Comparison of ENCODE assay signal across 23 cellular contexts in genomic region chr20:5670874-5671273, GRCh38.
DNase-seq lines count a peak whose midpoint lies in the region; ATAC-seq, FAIRE-seq and TF ChIP-seq lines count a peak whose summit lies in the region.
"Had no signal": no experiment of that assay in that cellular context is flagged by ENCODE, and none has a peak within 500 bp of the region (broad histone marks: within the 10 kb centered on the region; RNA-seq: fewer than 3 reads in every experiment).

No MANE protein-coding gene starts in this region.

- no peak for TF ChIP-seq CTCF in HepG2 (CRISPR knock-in tag; IDR thresholded peaks at IDR 0.05)
- no peak for TF ChIP-seq CTCF in right lobe of liver (IDR thresholded peaks at IDR 0.05)
- no peak for TF ChIP-seq CTCF in neutrophil (IDR thresholded peaks at IDR 0.05)
- TF ChIP-seq CTCF in uterus (IDR thresholded peaks at IDR 0.05): no peak

- intact Hi-C loops in HepG2 (cut with micrococcal nuclease; ENCODE audit: unreplicated experiment) (no loop called here), right lobe of liver (cut with DNase I) (no loop called here), uterus (cut with DNase I; ENCODE audit: low total_unique reads) (no loop called here)

- no peaks in the 10 kb centered on the region for H3K9me3 ChIP-seq in HepG2 (ENCODE audit: low read length)
- no peaks in the 10 kb centered on the region for H3K9me3 ChIP-seq in right lobe of liver
- no peaks in the 10 kb centered on the region for H3K9me3 ChIP-seq in neutrophil
- H3K9me3 ChIP-seq in uterus: no peaks in the 10 kb centered on the region
- H3K9me3 ChIP-seq: SJSA1 had no signal

- H3K27ac ChIP-seq in HepG2 (ENCODE audit: extremely low read length, insufficient read depth, low read length): no peak overlapping the region
- no peak overlapping the region for H3K27ac ChIP-seq in right lobe of liver
- peak overlapping the region; percentile 87 for H3K27ac ChIP-seq in neutrophil
- H3K27ac ChIP-seq in uterus: no peak overlapping the region
- H3K27ac ChIP-seq: SJSA1 had no signal

- H3K27me3 ChIP-seq in HepG2 (ENCODE audit: control insufficient read depth in 1 of 2, insufficient read depth in 2 of 2, low read length in 2 of 2) (peaks cover 5 to 9% of the 10 kb centered on the region in 2 experiments; a peak in 2 of 5 replicates), right lobe of liver (no peaks in the 10 kb centered on the region), neutrophil (no peaks in the 10 kb centered on the region), uterus (no peaks in the 10 kb centered on the region)
- H3K27me3 ChIP-seq: SJSA1 had no signal

- H2AFZ ChIP-seq in HepG2 (ENCODE audit: low read length): no peak overlapping the region

- no peaks in the 10 kb centered on the region for H4K20me1 ChIP-seq in HepG2 (ENCODE audit: insufficient read depth, low read length)

- no peak overlapping the region for H3K4me2 ChIP-seq in HepG2 (ENCODE audit: low read depth, low read length)

- FAIRE-seq in HepG2 (lab: Jason Lieb, UNC): no peak
- FAIRE-seq: GM12892, H54 had no signal

- no peak overlapping the region for H3K9ac ChIP-seq in HepG2 (ENCODE audit: insufficient read depth, low read depth, low read length)

- ATAC-seq in HepG2: peak; percentile 66
- no peak for ATAC-seq in right lobe of liver
- no peak for ATAC-seq in HG02870 (IDR thresholded peaks at IDR 0.05; ENCODE audit: unreplicated experiment)
- ATAC-seq in GM18502 (IDR thresholded peaks at IDR 0.05; ENCODE audit: poor library complexity, unreplicated experiment): no peak

- no peaks in the 10 kb centered on the region for H3K79me2 ChIP-seq in HepG2 (ENCODE audit: insufficient read depth, low read length)

- no peak for TF ChIP-seq EP300 in HepG2 (IDR thresholded peaks at IDR 0.05; ENCODE audit: low read depth in 2 of 2, low read length in 2 of 2)
- TF ChIP-seq EP300 in HepG2 (CRISPR knock-in tag; IDR thresholded peaks at IDR 0.05; ENCODE audit: borderline replicate concordance): no peak

- TF ChIP-seq RAD21 in HepG2 (CRISPR knock-in tag; IDR thresholded peaks at IDR 0.05): no peak

- H3K36me3 ChIP-seq in HepG2 (replicated peaks in 1 of 2; ENCODE audit: control insufficient read depth in 1 of 2, insufficient read depth in 2 of 2, low read length in 2 of 2) (no peaks in the 10 kb centered on the region), right lobe of liver (no peaks in the 10 kb centered on the region), neutrophil (no peaks in the 10 kb centered on the region), uterus (no peaks in the 10 kb centered on the region)
- H3K36me3 ChIP-seq: SJSA1 had no signal

- POLR2A ChIA-PET in HepG2 (lab: Yijun Ruan, JAX): no interaction called here

- TF ChIP-seq POLR2A in HepG2 (IDR thresholded peaks at IDR 0.05; ENCODE audit: insufficient read depth in 1 of 2, low read depth in 2 of 2, low read length in 2 of 2) (no peak), right lobe of liver (IDR thresholded peaks at IDR 0.05) (no peak), uterus (IDR thresholded peaks at IDR 0.05) (no peak)

- BruUV-seq in HepG2 (replicated peaks; lab: Mats Ljungman, UMichigan): no TSS peak

- H3K4me3 ChIP-seq in HepG2 (replicated peaks in 1 of 3; ENCODE audit: insufficient read depth in 1 of 3, low read depth in 2 of 3, low read length in 3 of 3): no peak overlapping the region
- H3K4me3 ChIP-seq in right lobe of liver: no peak overlapping the region
- no peak overlapping the region for H3K4me3 ChIP-seq in neutrophil (ENCODE audit: low read depth in 1 of 2, low read length in 1 of 2)
- no peak overlapping the region for H3K4me3 ChIP-seq in uterus
- H3K4me3 ChIP-seq: SJSA1 had no signal

- CTCF ChIA-PET in HepG2 (lab: Yijun Ruan, JAX; ENCODE audit: low intra/inter-chr PET ratio, low total read pairs): no interaction called here

- in situ Hi-C loops in HepG2 (cut with HindIII; ENCODE audit: extremely low pct_ligation_motif_present, low pct_unique_long_range_greater_than_20kb): no loop called here

- DNase-seq in HepG2 (ENCODE audit: low spot score) (no peak), right lobe of liver (no peak), OCI-M1 (lab: John Stamatoyannopoulos, UW) (peak; percentile 25), uterus (no peak), putamen (ENCODE audit: low spot score) (no peak)
- DNase-seq: 8988T; CD4-positive, alpha-beta memory T cell; DMS53; HFFc6; KG1; NCI-H1048; NCI-H1436; NCI-H1930; NCI-H226; NCI-H524; NCI-H82; SW 1271 had no signal

- H3K4me1 ChIP-seq in HepG2 (ENCODE audit: insufficient read depth, low read length) (peaks cover 12% of the 10 kb centered on the region), right lobe of liver (no peaks in the 10 kb centered on the region), neutrophil (ENCODE audit: control insufficient read depth in 1 of 2, insufficient read depth in 1 of 2, low read depth in 1 of 2, low read length in 1 of 2) (peaks cover 63 to 66% of the 10 kb centered on the region in 2 experiments), uterus (no peaks in the 10 kb centered on the region)
- H3K4me1 ChIP-seq: SJSA1 had no signal

- 44% methylated on average over 2 of the region's 2 CpGs for WGBS in HepG2 (ENCODE audit: low lambda C conversion rate)
- WGBS in right lobe of liver (ENCODE audit: insufficient coverage, low coverage, low lambda C conversion rate, missing lambda C conversion rate): 80% methylated on average over 2 of the region's 2 CpGs

TF ChIP-seq in HepG2, 621 proteins besides CTCF, POLR2A, EP300 and RAD21:
- TF ChIP-seq ZNF280B (CRISPR knock-in tag; IDR thresholded peaks at IDR 0.05; ENCODE audit: borderline replicate concordance) (no peak), AGO2 (optimal IDR thresholded peaks at IDR 0.05; ENCODE audit: low read depth, low read length) (no peak), ZFP36L1 (CRISPR knock-in tag; IDR thresholded peaks at IDR 0.05) (no peak), ELF3 (CRISPR knock-in tag; IDR thresholded peaks at IDR 0.05) (no peak), ZNF816 (CRISPR knock-in tag; IDR thresholded peaks at IDR 0.05; ENCODE audit: borderline replicate concordance) (no peak), JUNB (CRISPR knock-in tag; IDR thresholded peaks at IDR 0.05; ENCODE audit: borderline replicate concordance) (no peak), ZNF282 (IDR thresholded peaks at IDR 0.05; ENCODE audit: partially characterized antibody) (no peak), HMG20B (CRISPR knock-in tag; conservative IDR thresholded peaks at IDR 0.05) (no peak)
TF ChIP-seq in HepG2: peak in this region for 0.
